Comparison of ENCODE assay signal across 1 cellular context in genomic region chr12:56104815-56105476, GRCh38.
TF ChIP-seq lines count a peak whose summit lies in the region.

No MANE protein-coding gene starts in this region.

TF ChIP-seq in HepG2, 621 proteins besides CTCF, POLR2A, EP300 and RAD21 (continued from another document and continues in another):
- TF ChIP-seq, protein P1, sequence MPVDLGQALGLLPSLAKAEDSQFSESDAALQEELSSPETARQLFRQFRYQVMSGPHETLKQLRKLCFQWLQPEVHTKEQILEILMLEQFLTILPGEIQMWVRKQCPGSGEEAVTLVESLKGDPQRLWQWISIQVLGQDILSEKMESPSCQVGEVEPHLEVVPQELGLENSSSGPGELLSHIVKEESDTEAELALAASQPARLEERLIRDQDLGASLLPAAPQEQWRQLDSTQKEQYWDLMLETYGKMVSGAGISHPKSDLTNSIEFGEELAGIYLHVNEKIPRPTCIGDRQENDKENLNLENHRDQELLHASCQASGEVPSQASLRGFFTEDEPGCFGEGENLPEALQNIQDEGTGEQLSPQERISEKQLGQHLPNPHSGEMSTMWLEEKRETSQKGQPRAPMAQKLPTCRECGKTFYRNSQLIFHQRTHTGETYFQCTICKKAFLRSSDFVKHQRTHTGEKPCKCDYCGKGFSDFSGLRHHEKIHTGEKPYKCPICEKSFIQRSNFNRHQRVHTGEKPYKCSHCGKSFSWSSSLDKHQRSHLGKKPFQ (CRISPR knock-in tag; IDR thresholded peaks at IDR 0.05; ENCODE audit: insufficient replicate concordance) = peak; percentile 28
- TF ChIP-seq KDM5A (IDR thresholded peaks at IDR 0.05; ENCODE audit: borderline replicate concordance, low read length) (0 out of 2 replicates have a peak, but pooled peaks have one; percentile 17), ZNF773 (CRISPR knock-in tag; IDR thresholded peaks at IDR 0.05; ENCODE audit: borderline replicate concordance) (no peak), ZNF510 (CRISPR knock-in tag; IDR thresholded peaks at IDR 0.05; ENCODE audit: low read depth) (no peak), ZNF781 (CRISPR knock-in tag; IDR thresholded peaks at IDR 0.05; ENCODE audit: borderline replicate concordance, not compliant biosample characterization) (no peak), U2AF1 (optimal IDR thresholded peaks at IDR 0.05; ENCODE audit: low read depth, low read length) (peak; percentile 21), MAFG (CRISPR knock-in tag; IDR thresholded peaks at IDR 0.05) (no peak), ZNF333 (CRISPR knock-in tag; IDR thresholded peaks at IDR 0.05; ENCODE audit: borderline replicate concordance) (peak; percentile 59; the same call in 1 of the 2 replicates), XRCC5 (optimal IDR thresholded peaks at IDR 0.05; ENCODE audit: low read length) (no peak), ATF5 (CRISPR knock-in tag; IDR thresholded peaks at IDR 0.05; ENCODE audit: low read depth) (peak; percentile 9; the same call in 1 of the 2 replicates), FOXK1 (CRISPR knock-in tag; IDR thresholded peaks at IDR 0.05; ENCODE audit: borderline replicate concordance, low read depth) (no peak), MED13 (CRISPR knock-in tag; IDR thresholded peaks at IDR 0.05) (no peak), ZNF224 (CRISPR knock-in tag; IDR thresholded peaks at IDR 0.05) (no peak), ZNF546 (CRISPR knock-in tag; conservative IDR thresholded peaks at IDR 0.05) (0 out of 2 replicates have a peak, but pooled peaks have one; percentile 41), ZNF17 (CRISPR knock-in tag; IDR thresholded peaks at IDR 0.05) (no peak), NCOA5 (CRISPR knock-in tag; IDR thresholded peaks at IDR 0.05) (no peak), KDM2A (CRISPR knock-in tag; IDR thresholded peaks at IDR 0.05; ENCODE audit: borderline replicate concordance, low read depth) (no peak), ZNF709 (CRISPR knock-in tag; IDR thresholded peaks at IDR 0.05) (0 out of 2 replicates have a peak, but pooled peaks have one; percentile 25), ZNF841 (CRISPR knock-in tag; IDR thresholded peaks at IDR 0.05; ENCODE audit: borderline replicate concordance) (no peak), PHF20 (CRISPR knock-in tag; IDR thresholded peaks at IDR 0.05) (no peak; the same call in 1 of the 2 replicates), DR1 (CRISPR knock-in tag; IDR thresholded peaks at IDR 0.05) (no peak), GZF1 (CRISPR knock-in tag; IDR thresholded peaks at IDR 0.05) (peak; percentile 7; the same call in 1 of the 2 replicates), HNF4G (IDR thresholded peaks at IDR 0.05; ENCODE audit: borderline replicate concordance, low read depth, low read length) (no peak), HNF4G (CRISPR knock-in tag; IDR thresholded peaks at IDR 0.05; ENCODE audit: borderline replicate concordance, low read depth) (no peak), ZNF20 (CRISPR knock-in tag; IDR thresholded peaks at IDR 0.05) (no peak), LBX2 (CRISPR knock-in tag; IDR thresholded peaks at IDR 0.05; ENCODE audit: borderline replicate concordance) (no peak), SRY (CRISPR knock-in tag; IDR thresholded peaks at IDR 0.05) (peak; percentile 13; the same call in 1 of the 2 replicates), NCOA2 (CRISPR knock-in tag; IDR thresholded peaks at IDR 0.05) (no peak), GLMP (CRISPR knock-in tag; IDR thresholded peaks at IDR 0.05; ENCODE audit: borderline replicate concordance) (0 out of 2 replicates have a peak, but pooled peaks have one; percentile 39), RBAK (CRISPR knock-in tag; IDR thresholded peaks at IDR 0.05) (no peak), SATB2 (CRISPR knock-in tag; IDR thresholded peaks at IDR 0.05) (no peak; the same call in 1 of the 2 replicates), ZKSCAN8 (CRISPR knock-in tag; IDR thresholded peaks at IDR 0.05; ENCODE audit: borderline replicate concordance) (no peak), CAMTA2 (CRISPR knock-in tag; IDR thresholded peaks at IDR 0.05; ENCODE audit: borderline replicate concordance) (no peak), ZNF580 (CRISPR knock-in tag; IDR thresholded peaks at IDR 0.05; ENCODE audit: borderline replicate concordance, low read depth) (no peak), ZNF296 (CRISPR knock-in tag; conservative IDR thresholded peaks at IDR 0.05) (no peak; the same call in 1 of the 2 replicates), CREB3 (CRISPR knock-in tag; IDR thresholded peaks at IDR 0.05) (no peak), GABPB1 (CRISPR knock-in tag; IDR thresholded peaks at IDR 0.05) (no peak), PCBP2 (optimal IDR thresholded peaks at IDR 0.05; ENCODE audit: low read depth, low read length, poor library complexity, severe bottlenecking) (no peak), RBFOX2 (IDR thresholded peaks at IDR 0.05; ENCODE audit: low read depth, low read length) (no peak; the same call in 1 of the 2 replicates), REL (CRISPR knock-in tag; conservative IDR thresholded peaks at IDR 0.05) (no peak), ZBTB21 (CRISPR knock-in tag; IDR thresholded peaks at IDR 0.05) (no peak), PHF21A (CRISPR knock-in tag; IDR thresholded peaks at IDR 0.05) (no peak; the same call in 1 of the 2 replicates), MIER3 (CRISPR knock-in tag; IDR thresholded peaks at IDR 0.05; ENCODE audit: borderline replicate concordance) (no peak), ZNF589 (CRISPR knock-in tag; conservative IDR thresholded peaks at IDR 0.05) (no peak), NFE2 (CRISPR knock-in tag; IDR thresholded peaks at IDR 0.05) (no peak), ZNF569 (CRISPR knock-in tag; IDR thresholded peaks at IDR 0.05; ENCODE audit: borderline replicate concordance) (0 out of 2 replicates have a peak, but pooled peaks have one; percentile 47)
- TF ChIP-seq, protein P2, sequence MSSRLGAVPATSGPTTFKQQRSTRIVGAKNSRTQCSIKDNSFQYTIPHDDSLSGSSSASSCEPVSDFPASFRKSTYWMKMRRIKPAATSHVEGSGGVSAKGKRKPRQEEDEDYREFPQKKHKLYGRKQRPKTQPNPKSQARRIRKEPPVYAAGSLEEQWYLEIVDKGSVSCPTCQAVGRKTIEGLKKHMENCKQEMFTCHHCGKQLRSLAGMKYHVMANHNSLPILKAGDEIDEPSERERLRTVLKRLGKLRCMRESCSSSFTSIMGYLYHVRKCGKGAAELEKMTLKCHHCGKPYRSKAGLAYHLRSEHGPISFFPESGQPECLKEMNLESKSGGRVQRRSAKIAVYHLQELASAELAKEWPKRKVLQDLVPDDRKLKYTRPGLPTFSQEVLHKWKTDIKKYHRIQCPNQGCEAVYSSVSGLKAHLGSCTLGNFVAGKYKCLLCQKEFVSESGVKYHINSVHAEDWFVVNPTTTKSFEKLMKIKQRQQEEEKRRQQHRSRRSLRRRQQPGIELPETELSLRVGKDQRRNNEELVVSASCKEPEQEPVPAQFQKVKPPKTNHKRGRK (CRISPR knock-in tag; IDR thresholded peaks at IDR 0.05) = no peak
- TF ChIP-seq, protein P3, sequence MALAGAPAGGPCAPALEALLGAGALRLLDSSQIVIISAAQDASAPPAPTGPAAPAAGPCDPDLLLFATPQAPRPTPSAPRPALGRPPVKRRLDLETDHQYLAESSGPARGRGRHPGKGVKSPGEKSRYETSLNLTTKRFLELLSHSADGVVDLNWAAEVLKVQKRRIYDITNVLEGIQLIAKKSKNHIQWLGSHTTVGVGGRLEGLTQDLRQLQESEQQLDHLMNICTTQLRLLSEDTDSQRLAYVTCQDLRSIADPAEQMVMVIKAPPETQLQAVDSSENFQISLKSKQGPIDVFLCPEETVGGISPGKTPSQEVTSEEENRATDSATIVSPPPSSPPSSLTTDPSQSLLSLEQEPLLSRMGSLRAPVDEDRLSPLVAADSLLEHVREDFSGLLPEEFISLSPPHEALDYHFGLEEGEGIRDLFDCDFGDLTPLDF (CRISPR knock-in tag; IDR thresholded peaks at IDR 0.05) = no peak
- TF ChIP-seq, protein P4, sequence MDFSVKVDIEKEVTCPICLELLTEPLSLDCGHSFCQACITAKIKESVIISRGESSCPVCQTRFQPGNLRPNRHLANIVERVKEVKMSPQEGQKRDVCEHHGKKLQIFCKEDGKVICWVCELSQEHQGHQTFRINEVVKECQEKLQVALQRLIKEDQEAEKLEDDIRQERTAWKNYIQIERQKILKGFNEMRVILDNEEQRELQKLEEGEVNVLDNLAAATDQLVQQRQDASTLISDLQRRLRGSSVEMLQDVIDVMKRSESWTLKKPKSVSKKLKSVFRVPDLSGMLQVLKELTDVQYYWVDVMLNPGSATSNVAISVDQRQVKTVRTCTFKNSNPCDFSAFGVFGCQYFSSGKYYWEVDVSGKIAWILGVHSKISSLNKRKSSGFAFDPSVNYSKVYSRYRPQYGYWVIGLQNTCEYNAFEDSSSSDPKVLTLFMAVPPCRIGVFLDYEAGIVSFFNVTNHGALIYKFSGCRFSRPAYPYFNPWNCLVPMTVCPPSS (IDR thresholded peaks at IDR 0.05) = no peak
- TF ChIP-seq, protein P5, sequence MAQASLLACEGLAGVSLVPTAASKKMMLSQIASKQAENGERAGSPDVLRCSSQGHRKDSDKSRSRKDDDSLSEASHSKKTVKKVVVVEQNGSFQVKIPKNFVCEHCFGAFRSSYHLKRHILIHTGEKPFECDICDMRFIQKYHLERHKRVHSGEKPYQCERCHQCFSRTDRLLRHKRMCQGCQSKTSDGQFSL (CRISPR knock-in tag; IDR thresholded peaks at IDR 0.05) = 0 out of 2 replicates have a peak, but pooled peaks have one; percentile 8
- TF ChIP-seq, protein P6, sequence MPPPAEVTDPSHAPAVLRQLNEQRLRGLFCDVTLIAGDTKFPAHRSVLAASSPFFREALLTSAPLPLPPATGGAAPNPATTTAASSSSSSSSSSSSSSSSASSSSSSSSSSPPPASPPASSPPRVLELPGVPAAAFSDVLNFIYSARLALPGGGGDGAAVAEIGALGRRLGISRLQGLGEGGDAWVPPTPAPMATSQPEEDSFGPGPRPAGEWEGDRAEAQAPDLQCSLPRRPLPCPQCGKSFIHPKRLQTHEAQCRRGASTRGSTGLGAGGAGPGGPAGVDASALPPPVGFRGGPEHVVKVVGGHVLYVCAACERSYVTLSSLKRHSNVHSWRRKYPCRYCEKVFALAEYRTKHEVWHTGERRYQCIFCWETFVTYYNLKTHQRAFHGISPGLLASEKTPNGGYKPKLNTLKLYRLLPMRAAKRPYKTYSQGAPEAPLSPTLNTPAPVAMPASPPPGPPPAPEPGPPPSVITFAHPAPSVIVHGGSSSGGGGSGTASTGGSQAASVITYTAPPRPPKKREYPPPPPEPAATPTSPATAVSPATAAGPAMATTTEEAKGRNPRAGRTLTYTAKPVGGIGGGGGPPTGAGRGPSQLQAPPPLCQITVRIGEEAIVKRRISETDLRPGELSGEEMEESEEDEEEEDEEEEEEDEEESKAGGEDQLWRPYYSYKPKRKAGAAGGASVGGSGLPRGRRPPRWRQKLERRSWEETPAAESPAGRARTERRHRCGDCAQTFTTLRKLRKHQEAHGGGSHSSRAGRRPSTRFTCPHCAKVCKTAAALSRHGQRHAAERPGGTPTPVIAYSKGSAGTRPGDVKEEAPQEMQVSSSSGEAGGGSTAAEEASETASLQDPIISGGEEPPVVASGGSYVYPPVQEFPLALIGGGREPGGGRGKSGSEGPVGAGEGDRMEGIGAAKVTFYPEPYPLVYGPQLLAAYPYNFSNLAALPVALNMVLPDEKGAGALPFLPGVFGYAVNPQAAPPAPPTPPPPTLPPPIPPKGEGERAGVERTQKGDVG (CRISPR knock-in tag; IDR thresholded peaks at IDR 0.05; ENCODE audit: borderline replicate concordance) = no peak
- TF ChIP-seq, protein P7, sequence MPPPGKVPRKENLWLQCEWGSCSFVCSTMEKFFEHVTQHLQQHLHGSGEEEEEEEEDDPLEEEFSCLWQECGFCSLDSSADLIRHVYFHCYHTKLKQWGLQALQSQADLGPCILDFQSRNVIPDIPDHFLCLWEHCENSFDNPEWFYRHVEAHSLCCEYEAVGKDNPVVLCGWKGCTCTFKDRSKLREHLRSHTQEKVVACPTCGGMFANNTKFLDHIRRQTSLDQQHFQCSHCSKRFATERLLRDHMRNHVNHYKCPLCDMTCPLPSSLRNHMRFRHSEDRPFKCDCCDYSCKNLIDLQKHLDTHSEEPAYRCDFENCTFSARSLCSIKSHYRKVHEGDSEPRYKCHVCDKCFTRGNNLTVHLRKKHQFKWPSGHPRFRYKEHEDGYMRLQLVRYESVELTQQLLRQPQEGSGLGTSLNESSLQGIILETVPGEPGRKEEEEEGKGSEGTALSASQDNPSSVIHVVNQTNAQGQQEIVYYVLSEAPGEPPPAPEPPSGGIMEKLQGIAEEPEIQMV (CRISPR knock-in tag; IDR thresholded peaks at IDR 0.05; ENCODE audit: low read depth) = no peak
- TF ChIP-seq, protein P8, sequence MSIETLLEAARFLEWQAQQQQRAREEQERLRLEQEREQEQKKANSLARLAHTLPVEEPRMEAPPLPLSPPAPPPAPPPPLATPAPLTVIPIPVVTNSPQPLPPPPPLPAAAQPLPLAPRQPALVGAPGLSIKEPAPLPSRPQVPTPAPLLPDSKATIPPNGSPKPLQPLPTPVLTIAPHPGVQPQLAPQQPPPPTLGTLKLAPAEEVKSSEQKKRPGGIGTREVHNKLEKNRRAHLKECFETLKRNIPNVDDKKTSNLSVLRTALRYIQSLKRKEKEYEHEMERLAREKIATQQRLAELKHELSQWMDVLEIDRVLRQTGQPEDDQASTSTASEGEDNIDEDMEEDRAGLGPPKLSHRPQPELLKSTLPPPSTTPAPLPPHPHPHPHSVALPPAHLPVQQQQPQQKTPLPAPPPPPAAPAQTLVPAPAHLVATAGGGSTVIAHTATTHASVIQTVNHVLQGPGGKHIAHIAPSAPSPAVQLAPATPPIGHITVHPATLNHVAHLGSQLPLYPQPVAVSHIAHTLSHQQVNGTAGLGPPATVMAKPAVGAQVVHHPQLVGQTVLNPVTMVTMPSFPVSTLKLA (IDR thresholded peaks at IDR 0.05) = peak; percentile 52
